14 cellular contexts compared by ENCODE assay signal in the genomic region with DNA sequence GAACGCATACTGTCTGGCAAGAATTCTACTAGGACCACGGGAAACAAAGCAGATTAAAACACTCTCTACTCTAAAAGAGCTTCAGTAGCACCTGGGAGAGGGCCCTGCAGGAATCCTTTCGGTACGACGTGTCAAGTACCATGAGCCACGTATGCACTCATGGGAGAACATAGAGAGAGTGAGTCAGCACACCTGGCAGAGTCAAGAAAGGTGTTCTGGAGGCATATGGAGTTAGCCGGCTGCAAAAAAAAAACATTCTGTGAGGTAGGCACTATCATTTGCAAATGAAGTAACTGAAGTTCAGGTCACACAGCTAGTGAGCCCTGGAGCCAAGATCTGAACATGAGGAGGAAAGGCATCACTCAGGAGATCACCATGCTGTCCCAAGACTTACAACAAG.
DNase-seq lines count a peak whose midpoint lies in the region; ATAC-seq and TF ChIP-seq lines count a peak whose summit lies in the region.
"Had no signal": no experiment of that assay in that cellular context is flagged by ENCODE, and none has a peak within 500 bp of the region (broad histone marks: within the 10 kb centered on the region; RNA-seq: fewer than 3 reads in every experiment).

No MANE protein-coding gene starts in this region.

- H3K9me3 ChIP-seq in right atrium auricular region (no peaks in the 10 kb centered on the region), esophagus muscularis mucosa (peaks cover 0 to 3% (median 0%) of the 10 kb centered on the region in 4 donors), uterus (no peaks in the 10 kb centered on the region)
- H3K9me3 ChIP-seq: Peyer's patch had no signal

- 41% methylated on average over 7 of the region's 7 CpGs for WGBS in esophagus muscularis mucosa

- no peaks in the 10 kb centered on the region for H3K27me3 ChIP-seq in right atrium auricular region
- no peaks in the 10 kb centered on the region for H3K27me3 ChIP-seq in esophagus muscularis mucosa
- H3K27me3 ChIP-seq in rectal smooth muscle tissue (ENCODE audit: control insufficient read depth, insufficient read depth, low read length): no peaks in the 10 kb centered on the region
- H3K27me3 ChIP-seq in uterus: no peaks in the 10 kb centered on the region
- H3K27me3 ChIP-seq: Peyer's patch had no signal

- no peak for ATAC-seq in Right ventricle myocardium inferior
- ATAC-seq: stimulated activated naive CD8-positive, alpha-beta T cell treated with anti-CD3 and anti-CD28 coated beads, Interleukin-15, Interleukin-2, amounts not matched to agents 100 U/mL and 50 U/mL, for 24 hours had no signal

- no peaks in the 10 kb centered on the region for H3K9me3 Mint-ChIP-seq in CD14-positive monocyte
- H3K9me3 Mint-ChIP-seq: activated CD4-positive, alpha-beta T cell treated with anti-CD3 and anti-CD28 coated beads, Interleukin-2, amount 10 ng/mL, durations not matched to agents 24 days and 14 days; immature natural killer cell had no signal

- intact Hi-C loops in Right ventricle myocardium inferior (cut with DNase I) (no loop called here), esophagus muscularis mucosa (cut with DNase I) (no loop called here), uterus (cut with DNase I; ENCODE audit: low total_unique reads) (no loop called here), CD14-positive monocyte (cut with micrococcal nuclease) (no loop called here)

- DNase-seq in right atrium auricular region (ENCODE audit: low spot score): no peak
- DNase-seq in Right ventricle myocardium inferior (ENCODE audit: missing footprints): no peak
- no peak for DNase-seq in esophagus muscularis mucosa (ENCODE audit: extremely low spot score)
- DNase-seq in uterus: peak in 1 of 2 donors; percentile 43
- no peak for DNase-seq in AG08395 (ENCODE audit: low spot score)
- no peak for DNase-seq in CD14-positive monocyte (ENCODE audit: low spot score)
- no peak for DNase-seq in NCI-H226
- DNase-seq: activated CD4-positive, alpha-beta T cell treated with anti-CD3 and anti-CD28 coated beads, Interleukin-2, amount 10 ng/mL, durations not matched to agents 24 days and 14 days; cortex of kidney; GDM1; immature natural killer cell; Peyer's patch; stimulated activated naive CD8-positive, alpha-beta T cell treated with anti-CD3 and anti-CD28 coated beads, Interleukin-15, Interleukin-2, amounts not matched to agents 100 U/mL and 50 U/mL, for 24 hours had no signal

- no peak overlapping the region for H3K9ac ChIP-seq in rectal smooth muscle tissue (ENCODE audit: low read length)

- no peaks in the 10 kb centered on the region for H3K27me3 Mint-ChIP-seq in CD14-positive monocyte (ENCODE audit: low read depth in 3 of 3)
- H3K27me3 Mint-ChIP-seq: activated CD4-positive, alpha-beta T cell treated with anti-CD3 and anti-CD28 coated beads, Interleukin-2, amount 10 ng/mL, durations not matched to agents 24 days and 14 days had no signal

- no peak for TF ChIP-seq EP300 in esophagus muscularis mucosa (IDR thresholded peaks at IDR 0.05)

- no peak overlapping the region for H3K27ac Mint-ChIP-seq in CD14-positive monocyte
- H3K27ac Mint-ChIP-seq: activated CD4-positive, alpha-beta T cell treated with anti-CD3 and anti-CD28 coated beads, Interleukin-2, amount 10 ng/mL, durations not matched to agents 24 days and 14 days; immature natural killer cell had no signal

- TF ChIP-seq POLR2A in esophagus muscularis mucosa (IDR thresholded peaks at IDR 0.05; ENCODE audit: low read depth) (no peak), uterus (IDR thresholded peaks at IDR 0.05) (no peak)

- peaks cover 16% of the 10 kb centered on the region for H3K36me3 ChIP-seq in right atrium auricular region
- peaks cover 12 to 21% (median 17%) of the 10 kb centered on the region in 4 donors for H3K36me3 ChIP-seq in esophagus muscularis mucosa
- H3K36me3 ChIP-seq in rectal smooth muscle tissue (ENCODE audit: control insufficient read depth, insufficient read depth, low read length): peaks cover 9% of the 10 kb centered on the region
- H3K36me3 ChIP-seq in uterus: no peaks in the 10 kb centered on the region

- H3K27ac ChIP-seq in right atrium auricular region (peak overlapping the region; percentile 70 to 83), esophagus muscularis mucosa (replicated peaks in 1 of 4) (peak overlapping the region; percentile 91 to 93 (median 92)), rectal smooth muscle tissue (ENCODE audit: low read depth, low read length) (peak overlapping the region; percentile 95), uterus (peak overlapping the region; percentile 85 to 94)

- H3K4me3 Mint-ChIP-seq in CD14-positive monocyte: no peak overlapping the region
- H3K4me3 Mint-ChIP-seq: activated CD4-positive, alpha-beta T cell treated with anti-CD3 and anti-CD28 coated beads, Interleukin-2, amount 10 ng/mL, durations not matched to agents 24 days and 14 days; immature natural killer cell had no signal

- peaks cover 0 to 52% of the 10 kb centered on the region in 2 donors for H3K4me1 ChIP-seq in right atrium auricular region
- peaks cover 49 to 86% (median 80%) of the 10 kb centered on the region in 4 donors for H3K4me1 ChIP-seq in esophagus muscularis mucosa
- peaks cover 55% of the 10 kb centered on the region for H3K4me1 ChIP-seq in rectal smooth muscle tissue (ENCODE audit: control insufficient read depth, insufficient read depth, low read length)
- peaks cover 0 to 13% of the 10 kb centered on the region in 2 donors for H3K4me1 ChIP-seq in uterus

- H3K36me3 Mint-ChIP-seq in CD14-positive monocyte: peaks cover 0 to 2% of the 10 kb centered on the region in 2 donors
- H3K36me3 Mint-ChIP-seq: immature natural killer cell had no signal

- no peak overlapping the region for H3K4me3 ChIP-seq in right atrium auricular region
- H3K4me3 ChIP-seq in esophagus muscularis mucosa: no peak overlapping the region
- peak overlapping the region; percentile 14 for H3K4me3 ChIP-seq in rectal smooth muscle tissue (ENCODE audit: low read length)
- H3K4me3 ChIP-seq in uterus: no peak overlapping the region
- H3K4me3 ChIP-seq: Peyer's patch had no signal

- peaks cover 5% of the 10 kb centered on the region for H3K4me1 Mint-ChIP-seq in CD14-positive monocyte

- no peak for TF ChIP-seq CTCF in right atrium auricular region (IDR thresholded peaks at IDR 0.05)
- TF ChIP-seq CTCF in esophagus muscularis mucosa (IDR thresholded peaks at IDR 0.05): no peak
- TF ChIP-seq CTCF in uterus (IDR thresholded peaks at IDR 0.05): no peak
- no peak for TF ChIP-seq CTCF in CD14-positive monocyte (IDR thresholded peaks at IDR 0.05)
